In the genomic region with DNA sequence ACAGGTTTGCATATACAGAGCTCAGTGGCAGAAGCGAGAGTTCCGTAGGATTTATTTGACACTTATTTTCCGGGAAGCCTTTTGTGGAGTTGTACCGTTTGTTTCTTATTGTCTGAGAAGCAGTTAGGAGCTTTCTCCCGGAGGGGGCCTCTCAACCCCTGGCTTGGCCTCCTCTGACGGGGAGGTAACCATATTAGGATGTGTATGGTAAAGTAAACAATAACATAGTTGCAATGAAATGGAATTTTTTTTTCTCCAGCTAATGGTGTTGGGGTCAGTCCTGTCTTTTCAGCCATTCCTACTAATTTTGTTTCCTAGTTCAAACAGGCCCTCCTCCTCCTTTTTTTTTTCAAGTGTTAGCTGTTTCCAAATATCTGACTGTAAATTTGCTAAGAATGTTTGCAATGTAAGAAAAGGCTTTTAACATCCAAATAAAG, we compare ENCODE assay signal across 10 cellular contexts.
DNase-seq lines count a peak whose midpoint lies in the region; ATAC-seq and TF ChIP-seq lines count a peak whose summit lies in the region.
"Had no signal": no experiment of that assay in that cellular context is flagged by ENCODE, and none has a peak within 500 bp of the region (broad histone marks: within the 10 kb centered on the region; RNA-seq: fewer than 3 reads in every experiment).

No MANE protein-coding gene starts in this region.

- no peak overlapping the region for H4K8ac ChIP-seq in mesendoderm (ENCODE audit: low read depth, low read length)

- no peak overlapping the region for H2BK120ac ChIP-seq in mesendoderm (ENCODE audit: low read depth, low read length)

- no peak overlapping the region for H3K9ac ChIP-seq in mesendoderm (ENCODE audit: low read length)
- H3K9ac ChIP-seq: BLaER1 treated with 17β-estradiol and CSF1 and Interleukin-3, amounts not matched to agents 10 nM and 100 nM had no signal

- peak overlapping the region; percentile 72 for H3K18ac ChIP-seq in mesendoderm (ENCODE audit: low read length)

- no peak overlapping the region for H2BK5ac ChIP-seq in mesendoderm (ENCODE audit: low read length)

- TF ChIP-seq POLR2A in uterus (IDR thresholded peaks at IDR 0.05), result no peak

- no peaks in the 10 kb centered on the region for H3K9me3 ChIP-seq in uterus
- H3K9me3 ChIP-seq: BLaER1 treated with 17β-estradiol and CSF1 and Interleukin-3, amounts not matched to agents 10 nM and 100 nM had no signal

- no peak overlapping the region for H2BK15ac ChIP-seq in mesendoderm (replicated peaks; ENCODE audit: low read depth)

- TF ChIP-seq CTCF in uterus (IDR thresholded peaks at IDR 0.05), result no peak

- ATAC-seq in Right ventricle myocardium superior (ENCODE audit: poor library complexity), result peak; percentile 54

- H3K79me1 ChIP-seq in mesendoderm (ENCODE audit: low read length), result no peaks in the 10 kb centered on the region

- H3K4ac ChIP-seq in mesendoderm (ENCODE audit: low read depth, low read length), result no peak overlapping the region

- peaks cover 4% of the 10 kb centered on the region for H3K4me1 ChIP-seq in mesendoderm (ENCODE audit: control insufficient read depth, low read depth, low read length)
- no peaks in the 10 kb centered on the region for H3K4me1 ChIP-seq in uterus

- H3K27me3 ChIP-seq in mesendoderm (ENCODE audit: insufficient read depth, low read length, poor library complexity) (no peaks in the 10 kb centered on the region), uterus (no peaks in the 10 kb centered on the region)
- H3K27me3 ChIP-seq: BLaER1 treated with 17β-estradiol and CSF1 and Interleukin-3, amounts not matched to agents 10 nM and 100 nM had no signal

- H4K5ac ChIP-seq in mesendoderm (ENCODE audit: low read length), result no peak overlapping the region

- H3K4me3 ChIP-seq in mesendoderm (ENCODE audit: low read length), result no peak overlapping the region
- peak overlapping the region in 1 of 2 donors; percentile 22 for H3K4me3 ChIP-seq in uterus
- H3K4me3 ChIP-seq: BLaER1 treated with 17β-estradiol and CSF1 and Interleukin-3, amounts not matched to agents 10 nM and 100 nM had no signal

- DNase-seq in Right ventricle myocardium superior (no peak), cardiac septum (ENCODE audit: low spot score) (no peak), dermis blood vessel endothelial cell (peak; percentile 61), mesendoderm (peak; percentile 42), uterus (peak in 1 of 2 donors; percentile 27), NCI-H1694 (lab: John Stamatoyannopoulos, UW) (no peak), SKM-1 treated with dmso at 0.1 percent for 144 hours (lab: John Stamatoyannopoulos, UW; ENCODE audit: unreplicated experiment) (no peak)
- DNase-seq in activated CD4-positive, alpha-beta T cell treated with anti-CD3 and anti-CD28 coated beads, Interleukin-2, amount 50 U/mL, for 4 hours, result no peak
- DNase-seq: Karpas-422 had no signal

- intact Hi-C loops in Right ventricle myocardium superior (cut with DNase I), result loop anchor here (10.0 kb wide), 2 partner anchors 180 to 340 kb away; a partner anchor contains a TSS
- intact Hi-C loops in cardiac septum (cut with DNase I), result loop anchor here (5.0 kb wide), 3 partner anchors 57 to 183 kb away; no protein-coding TSS in a partner anchor
- intact Hi-C loops in uterus (cut with DNase I; ENCODE audit: low total_unique reads), result no loop called here

- no peaks in the 10 kb centered on the region for H3K79me2 ChIP-seq in mesendoderm (ENCODE audit: control insufficient read depth, insufficient read depth, low read length)

- no CpG with 5 or more reads among the region's 6 CpGs for WGBS in mesendoderm (ENCODE audit: extremely low coverage, insufficient coverage, low lambda C conversion rate)

- no peaks in the 10 kb centered on the region for H3K36me3 ChIP-seq in mesendoderm (ENCODE audit: control insufficient read depth, insufficient read depth, low read length)
- H3K36me3 ChIP-seq in uterus, result no peaks in the 10 kb centered on the region
- H3K36me3 ChIP-seq: BLaER1 treated with 17β-estradiol and CSF1 and Interleukin-3, amounts not matched to agents 10 nM and 100 nM had no signal

- H3K23ac ChIP-seq in mesendoderm (ENCODE audit: low read length), result no peak overlapping the region

- no peak overlapping the region for H3K4me2 ChIP-seq in mesendoderm (ENCODE audit: low read length)

- H3K27ac ChIP-seq in mesendoderm (ENCODE audit: low read depth, low read length) (peak overlapping the region; percentile 7), uterus (peak overlapping the region; percentile 69)
- H3K27ac ChIP-seq: BLaER1 treated with 17β-estradiol and CSF1 and Interleukin-3, amounts not matched to agents 10 nM and 100 nM had no signal

- peak overlapping the region; percentile 19 for H3K56ac ChIP-seq in mesendoderm (ENCODE audit: low read length)

- no peak overlapping the region for H2AK5ac ChIP-seq in mesendoderm (ENCODE audit: low read length)

Comparison
In these comparisons a context has a peak if more than half of its experiments do, and no peak if none do; other contexts are left out.
1. DNase-seq: peak in dermis blood vessel endothelial cell (single experiment) and mesendoderm (single experiment); none in Right ventricle myocardium superior (single experiment), cardiac septum (single experiment), NCI-H1694 (single experiment), activated CD4-positive, alpha-beta T cell treated with anti-CD3 and anti-CD28 coated beads, Interleukin-2, amount 50 U/mL, for 4 hours (0 of 2) and SKM-1 treated with dmso at 0.1 percent for 144 hours (single experiment).